8 cellular contexts compared by ENCODE assay signal in genomic region chr1:44631647-44632510, GRCh38. TPM values are rescaled to one million over a fixed set of nuclear protein-coding genes. Genes with fewer than 3 reads are reported as not detected.
A peak's percentile ranks its signal among the peaks of the same experiment; 100 is the strongest.
DNase-seq lines count a peak whose midpoint lies in the region; ATAC-seq and TF ChIP-seq lines count a peak whose summit lies in the region.

No MANE protein-coding gene starts in this region.

- DNase-seq in AG04449 (ENCODE audit: low read depth, low spot score) (no peak), NCI-H345 treated with DMSO at 0.1 percent for 48 hours (lab: John Stamatoyannopoulos, UW; ENCODE audit: unreplicated experiment) (peak; percentile 72), choroid plexus epithelial cell (ENCODE audit: low read depth) (peak; percentile 92), left colon (peak; percentile 87 to 95)
- peak; percentile 89 to 93 for DNase-seq in activated CD4-positive, alpha-beta T cell treated with anti-CD3 and anti-CD28 coated beads for 4 hours
- DNase-seq in stimulated activated CD4-positive, alpha-beta T cell treated with anti-CD3 and anti-CD28 coated beads, Interleukin-1b, Interleukin-23, amount 100 ng/mL, for 4 hours (ENCODE audit: low read depth in 2 of 2) = peak; percentile 84 to 88

- CTCF ChIA-PET in AG04449 (lab: Yijun Ruan, JAX) = interaction anchor here (1.0 to 17.6 kb wide), 8 partner anchors 11 to 99 kb away, joined by 4 to 245 read pairs (median 16); partner anchors contain the start of gene RNU5D-1

- POLR2A ChIA-PET in AG04449 (lab: Yijun Ruan, JAX) = interaction anchor here (0.6 to 2.9 kb wide), 15 partner anchors 8 to 757 kb away, joined by 3 to 14 read pairs (median 4); partner anchors contain the start of genes ARMH1, DMAP1 and TMEM53

- peak overlapping the region; percentile 72 for H3K4me3 ChIP-seq in AG04449 (ENCODE audit: low read depth, low read length)
- H3K4me3 ChIP-seq in choroid plexus epithelial cell (ENCODE audit: low read depth, low read length) = peak overlapping the region; percentile 72

- no peak for TF ChIP-seq CTCF in AG04449 (IDR thresholded peaks at IDR 0.05; ENCODE audit: insufficient read depth, low read length, missing control alignments)
- TF ChIP-seq CTCF in choroid plexus epithelial cell (conservative IDR thresholded peaks at IDR 0.05; ENCODE audit: low read depth, low read length) = no peak

- intact Hi-C loops in left colon (cut with DNase I, micrococcal nuclease) = no loop called here

- ATAC-seq in GM18909 (IDR thresholded peaks at IDR 0.05; ENCODE audit: poor library complexity, unreplicated experiment) (peak; percentile 71), HG03139 (IDR thresholded peaks at IDR 0.05; ENCODE audit: unreplicated experiment) (peak; percentile 62), left colon (peak; percentile 85)

RNA-seq across cellular contexts. Expression of gene TMEM53, which starts 42.4 kb away (rescaled TPM):
- 10 to 100 TPM; 31.3 to 35.7 TPM for total RNA-seq in left colon

RNA-seq across cellular contexts. Expression of gene ARMH1, which starts 42.6 kb away (rescaled TPM):
- 1 to 10 TPM; 1.1 to 2.3 TPM for total RNA-seq in left colon
